7 cellular contexts compared by ENCODE assay signal in genomic region chr17:49952209-49952911, GRCh38. TPM values are rescaled to one million over a fixed set of nuclear protein-coding genes. Genes with fewer than 3 reads are reported as not detected.
DNase-seq lines count a peak whose midpoint lies in the region; ATAC-seq and TF ChIP-seq lines count a peak whose summit lies in the region.

No MANE protein-coding gene starts in this region.

- no peaks in the 10 kb centered on the region for H3K9me3 ChIP-seq in right atrium auricular region
- H3K9me3 ChIP-seq in spleen = no peaks in the 10 kb centered on the region

- no peak for TF ChIP-seq POLR2A in spleen (IDR thresholded peaks at IDR 0.05)

- TF ChIP-seq CTCF in GM12865 (IDR thresholded peaks at IDR 0.05; ENCODE audit: insufficient read depth, low read depth, low read length, missing control alignments) (peak; percentile 97), right atrium auricular region (IDR thresholded peaks at IDR 0.05) (peak; percentile 74 to 75), spleen (IDR thresholded peaks at IDR 0.05 in 8 of 11, conservative IDR thresholded peaks at IDR 0.05 in 3 of 11) (peak in 10 of 11 experiments; percentile 38 to 90 (median 74))

- WGBS in spleen, 5 donors = 42 to 53% (median 45%) methylated on average over 3 to 7 of the region's 7 CpGs

- no peaks in the 10 kb centered on the region for H3K9me3 Mint-ChIP-seq in activated naive CD8-positive, alpha-beta T cell treated with anti-CD3 and anti-CD28 coated beads, Interleukin-2, amount 50 U/mL, for 24 hours

- H3K27ac ChIP-seq in right atrium auricular region (no peak overlapping the region), spleen (no peak overlapping the region)

- H3K4me3 Mint-ChIP-seq in activated naive CD8-positive, alpha-beta T cell treated with anti-CD3 and anti-CD28 coated beads, Interleukin-2, amount 50 U/mL, for 24 hours = no peak overlapping the region

- H3K27me3 Mint-ChIP-seq in activated naive CD8-positive, alpha-beta T cell treated with anti-CD3 and anti-CD28 coated beads, Interleukin-2, amount 50 U/mL, for 24 hours = peaks cover 47% of the 10 kb centered on the region

- intact Hi-C loops in spleen (cut with DNase I; ENCODE audit: low total_unique reads) = loop anchor here (2.0 kb wide), 1 partner anchor 44 kb away; no protein-coding TSS in a partner anchor

- H3K4me1 ChIP-seq in right atrium auricular region (no peaks in the 10 kb centered on the region), spleen (peaks cover 0 to 12% (median 0%) of the 10 kb centered on the region in 6 donors)

- peak; percentile 88 for ATAC-seq in activated naive CD8-positive, alpha-beta T cell treated with anti-CD3 and anti-CD28 coated beads, Interleukin-2, amount 50 U/mL, for 24 hours
- no peak for ATAC-seq in GM18502 (IDR thresholded peaks at IDR 0.05; ENCODE audit: poor library complexity, unreplicated experiment)

- H3K36me3 Mint-ChIP-seq in activated naive CD8-positive, alpha-beta T cell treated with anti-CD3 and anti-CD28 coated beads, Interleukin-2, amount 50 U/mL, for 24 hours (ENCODE audit: low read depth) = no peaks in the 10 kb centered on the region

- H3K4me1 Mint-ChIP-seq in activated naive CD8-positive, alpha-beta T cell treated with anti-CD3 and anti-CD28 coated beads, Interleukin-2, amount 50 U/mL, for 24 hours = no peaks in the 10 kb centered on the region

- no peaks in the 10 kb centered on the region for H3K27me3 ChIP-seq in right atrium auricular region
- peaks cover 0 to 69% (median 10%) of the 10 kb centered on the region in 7 donors for H3K27me3 ChIP-seq in spleen (replicated peaks in 1 of 7)

- H3K4me3 ChIP-seq in GM12865 (ENCODE audit: low read depth, low read length) (no peak overlapping the region), right atrium auricular region (no peak overlapping the region), spleen (no peak overlapping the region)

- DNase-seq in GM12865 (ENCODE audit: low read depth) (peak; percentile 79), NCI-H1092 treated with DMSO at 0.1 percent for 48 hours (lab: John Stamatoyannopoulos, UW) (peak; percentile 68), SW480 (ENCODE audit: low spot score) (peak; percentile 97), right atrium auricular region (ENCODE audit: low spot score) (peak; percentile 77), spleen (peak; percentile 88)
- peak; percentile 87 for DNase-seq in activated naive CD8-positive, alpha-beta T cell treated with anti-CD3 and anti-CD28 coated beads, Interleukin-2, amount 50 U/mL, for 24 hours

- no peak overlapping the region for H3K27ac Mint-ChIP-seq in activated naive CD8-positive, alpha-beta T cell treated with anti-CD3 and anti-CD28 coated beads, Interleukin-2, amount 50 U/mL, for 24 hours

- H3K36me3 ChIP-seq in right atrium auricular region (no peaks in the 10 kb centered on the region), spleen (no peaks in the 10 kb centered on the region)

RNA-seq across cellular contexts. Expression of gene DLX4, which starts 16.6 kb away (rescaled TPM):
- under 1 TPM in 1 of 2 donors, not detected in 1; 0.71 TPM for total RNA-seq in right atrium auricular region
- total RNA-seq in spleen = 1 to 10 TPM in 1 of 7 donors, under 1 TPM in 4, not detected in 2; 0.23 to 1.1 (median 0.57) TPM
- polyA plus RNA-seq in spleen = under 1 TPM; 0.09 to 0.29 (median 0.22) TPM

RNA-seq across cellular contexts. Expression of gene DLX3, which starts 42.7 kb away (rescaled TPM):
- under 1 TPM in 1 of 2 donors, not detected in 1; 0.12 TPM for total RNA-seq in right atrium auricular region
- not detected for total RNA-seq in spleen
- polyA plus RNA-seq in spleen = under 1 TPM in 1 of 3 donors, not detected in 2; 0.02 TPM
